20 cellular contexts compared by ENCODE assay signal in genomic region chr10:33735463-33735862, GRCh38.
DNase-seq lines count a peak whose midpoint lies in the region; ATAC-seq, FAIRE-seq and TF ChIP-seq lines count a peak whose summit lies in the region.
"Had no signal": no experiment of that assay in that cellular context is flagged by ENCODE, and none has a peak within 500 bp of the region (broad histone marks: within the 10 kb centered on the region; RNA-seq: fewer than 3 reads in every experiment).

No MANE protein-coding gene starts in this region.

- FAIRE-seq in pancreas (lab: Jason Lieb, UNC): no peak
- FAIRE-seq: HTR-8/SVneo had no signal

- H3K9me3 ChIP-seq in pancreas (no peaks in the 10 kb centered on the region), endodermal cell (ENCODE audit: control insufficient read depth, low read length) (no peaks in the 10 kb centered on the region)
- H3K9me3 ChIP-seq: ovary, Peyer's patch, thyroid gland had no signal

- H3K9ac ChIP-seq in endodermal cell (ENCODE audit: extremely low read depth, low read length, poor library complexity, severe bottlenecking): no peak overlapping the region

- DNase-seq in HT-29 (ENCODE audit: low spot score): peak; percentile 33
- DNase-seq in central memory CD8-positive, alpha-beta T cell (ENCODE audit: low spot score in 2 of 2): no peak
- DNase-seq in pancreas: no peak
- no peak for DNase-seq in GDM1 (lab: John Stamatoyannopoulos, UW)
- no peak for DNase-seq in endodermal cell
- DNase-seq in lower leg skin (ENCODE audit: low spot score in 2 of 2): no peak
- DNase-seq: activated CD4-positive, alpha-beta T cell treated with anti-CD3 and anti-CD28 coated beads, Interleukin-2, amount 50 U/mL, for 1 hour; activated T-cell treated with anti-CD3 and anti-CD28 coated beads, Interleukin-2, amount 50 U/mL, for 72 hours; aorta; COR-L47; NCI-H1092 treated with DMSO at 0.1 percent for 48 hours; ovary; Peyer's patch; thyroid gland had no signal

- H3K36me3 ChIP-seq in pancreas (no peaks in the 10 kb centered on the region), endodermal cell (ENCODE audit: control insufficient read depth, insufficient read depth, low read length) (no peaks in the 10 kb centered on the region)
- H3K36me3 ChIP-seq: ovary, Peyer's patch, thyroid gland had no signal

- H3K27me3 Mint-ChIP-seq in central memory CD8-positive, alpha-beta T cell: peaks cover 2% of the 10 kb centered on the region
- H3K27me3 Mint-ChIP-seq in endodermal cell (ENCODE audit: insufficient read depth): no peaks in the 10 kb centered on the region

- peaks cover 5% of the 10 kb centered on the region for H3K9me3 Mint-ChIP-seq in central memory CD8-positive, alpha-beta T cell
- H3K9me3 Mint-ChIP-seq in endodermal cell: no peaks in the 10 kb centered on the region
- H3K9me3 Mint-ChIP-seq: GM23338 had no signal

- no peak for TF ChIP-seq CTCF in pancreas (IDR thresholded peaks at IDR 0.05)
- no peak for TF ChIP-seq CTCF in endodermal cell (conservative IDR thresholded peaks at IDR 0.05)
- no peak for TF ChIP-seq CTCF in lower leg skin (IDR thresholded peaks at IDR 0.05)

- 60 to 71% methylated on average over 2 of the region's 2 CpGs for WGBS in pancreas, 2 donors
- 90 to 100% methylated on average over 1 to 2 of the region's 2 CpGs for WGBS in endodermal cell (ENCODE audit: insufficient coverage in 1 of 2, insufficient read length in 1 of 2), 2 experiments
- 34 to 42% methylated on average over 2 of the region's 2 CpGs for WGBS in lower leg skin, 2 donors

- no peaks in the 10 kb centered on the region for H3K36me3 Mint-ChIP-seq in central memory CD8-positive, alpha-beta T cell (ENCODE audit: insufficient read depth)
- H3K36me3 Mint-ChIP-seq in endodermal cell (ENCODE audit: low read depth): no peaks in the 10 kb centered on the region

- H3K27ac ChIP-seq in pancreas (no peak overlapping the region), endodermal cell (ENCODE audit: low read depth, low read length) (no peak overlapping the region)
- H3K27ac ChIP-seq: hepatocyte, ovary, Peyer's patch, thyroid gland had no signal

- no peak overlapping the region for H3K4me3 Mint-ChIP-seq in central memory CD8-positive, alpha-beta T cell
- no peak overlapping the region for H3K4me3 Mint-ChIP-seq in endodermal cell
- H3K4me3 Mint-ChIP-seq: activated T-cell treated with anti-CD3 and anti-CD28 coated beads, Interleukin-2, amount 50 U/mL, for 72 hours; GM23338; memory B cell had no signal

- H3K4me1 Mint-ChIP-seq in central memory CD8-positive, alpha-beta T cell: no peaks in the 10 kb centered on the region
- no peaks in the 10 kb centered on the region for H3K4me1 Mint-ChIP-seq in endodermal cell
- H3K4me1 Mint-ChIP-seq: GM23338, memory B cell had no signal

- no peak for TF ChIP-seq POLR2A in lower leg skin (IDR thresholded peaks at IDR 0.05)

- H3K4me3 ChIP-seq in pancreas: no peak overlapping the region
- no peak overlapping the region for H3K4me3 ChIP-seq in endodermal cell (ENCODE audit: low read length)
- H3K4me3 ChIP-seq in lower leg skin (ENCODE audit: low read depth, poor library complexity, severe bottlenecking): no peak overlapping the region
- H3K4me3 ChIP-seq: GM23338, hepatocyte, ovary, Peyer's patch, thyroid gland had no signal

- H3K27ac Mint-ChIP-seq in central memory CD8-positive, alpha-beta T cell (ENCODE audit: low read depth): peak overlapping the region; percentile 29
- H3K27ac Mint-ChIP-seq in endodermal cell: no peak overlapping the region
- H3K27ac Mint-ChIP-seq: activated T-cell treated with anti-CD3 and anti-CD28 coated beads, Interleukin-2, amount 50 U/mL, for 72 hours; GM23338; memory B cell had no signal

- peak; percentile 51 for ATAC-seq in GM18858 (IDR thresholded peaks at IDR 0.05; ENCODE audit: unreplicated experiment)
- ATAC-seq in central memory CD8-positive, alpha-beta T cell (replicated peaks; ENCODE audit: extremely low read depth, poor library complexity, severe bottlenecking): no peak
- peak; percentile 29 to 71 (median 52) for ATAC-seq in pancreas
- no peak for ATAC-seq in HG03039 (IDR thresholded peaks at IDR 0.05; ENCODE audit: unreplicated experiment)
- ATAC-seq: activated T-cell treated with anti-CD3 and anti-CD28 coated beads, Interleukin-2, amount 50 U/mL, for 72 hours; GM23338 had no signal

- no peaks in the 10 kb centered on the region for H3K27me3 ChIP-seq in pancreas
- no peaks in the 10 kb centered on the region for H3K27me3 ChIP-seq in endodermal cell (ENCODE audit: control insufficient read depth, insufficient read depth, low read length, poor library complexity, severe bottlenecking)
- H3K27me3 ChIP-seq: hepatocyte, ovary, Peyer's patch, thyroid gland had no signal

- intact Hi-C loops in pancreas (cut with DNase I) (no loop called here), lower leg skin (cut with DNase I; ENCODE audit: low total_unique reads) (no loop called here)

- H3K4me1 ChIP-seq in pancreas: peaks cover 0 to 11% (median 9%) of the 10 kb centered on the region in 3 donors
- H3K4me1 ChIP-seq in endodermal cell (ENCODE audit: control insufficient read depth, insufficient read depth, low read length): no peaks in the 10 kb centered on the region
- H3K4me1 ChIP-seq: thyroid gland had no signal

Comparison
In these comparisons a context has a peak if more than half of its experiments do, and no peak if none do; other contexts are left out.
1. ATAC-seq: peak in GM18858 (single experiment) and pancreas (4 of 4); none in central memory CD8-positive, alpha-beta T cell (single experiment) and HG03039 (single experiment).